11 cellular contexts compared by ENCODE assay signal in genomic region chr22:19046287-19046686, GRCh38.
"Had no signal": no experiment of that assay in that cellular context is flagged by ENCODE, and none has a peak within 500 bp of the region (broad histone marks: within the 10 kb centered on the region; RNA-seq: fewer than 3 reads in every experiment).

No MANE protein-coding gene starts in this region.

- H3K4me3 Mint-ChIP-seq: GM23338, H9, HFFc6 had no signal

- H3K4me3 ChIP-seq: GM23248, GM23338, HAP-1 had no signal

- H3K27ac Mint-ChIP-seq: GM23338, H9, HFFc6 had no signal

- ATAC-seq: GM23338, HCT116 had no signal

- H2AFZ ChIP-seq: GM23248, GM23338 had no signal

- H3K9ac ChIP-seq: GM23248 had no signal

- H3K4me1 Mint-ChIP-seq: GM23338, H9 had no signal

- DNase-seq: GM23248, GOT3, H7, H9, HCEC 1CT, HFFc6 had no signal

- H3K4me2 ChIP-seq: GM23338 had no signal

- H3K9me3 ChIP-seq: HAP-1 had no signal

- H3K4me1 ChIP-seq: HAP-1 had no signal

- FAIRE-seq: H1, H54 had no signal

- H3K9me3 Mint-ChIP-seq: GM23338, H9, HFFc6 had no signal

- H3K27ac ChIP-seq: GM23248 had no signal
